In the genomic region with DNA sequence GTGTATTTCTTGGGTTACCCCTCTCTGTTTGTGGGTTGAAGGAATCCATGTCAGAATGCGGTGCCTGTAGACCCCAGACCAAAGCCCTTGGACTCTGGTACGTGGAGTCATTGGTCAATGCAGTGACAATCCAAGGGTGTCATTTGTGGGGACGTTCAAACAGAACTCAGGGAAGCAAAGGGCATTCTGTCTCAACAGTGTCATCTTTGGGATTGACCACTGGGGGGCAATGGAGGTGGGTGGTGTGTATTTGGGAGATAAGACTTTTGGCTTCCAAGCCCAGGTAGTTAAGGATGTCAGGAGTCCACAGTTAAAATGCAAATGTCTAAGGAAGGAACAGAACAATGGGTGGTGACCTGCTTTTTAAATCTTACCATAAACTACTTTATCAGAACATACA, we compare ENCODE assay signal across 1 cellular context.
TF ChIP-seq lines count a peak whose summit lies in the region.

No MANE protein-coding gene starts in this region.

TF ChIP-seq in H1, 55 proteins besides CTCF, POLR2A, EP300 and RAD21 (continued from another document):
- TF ChIP-seq, protein P1, sequence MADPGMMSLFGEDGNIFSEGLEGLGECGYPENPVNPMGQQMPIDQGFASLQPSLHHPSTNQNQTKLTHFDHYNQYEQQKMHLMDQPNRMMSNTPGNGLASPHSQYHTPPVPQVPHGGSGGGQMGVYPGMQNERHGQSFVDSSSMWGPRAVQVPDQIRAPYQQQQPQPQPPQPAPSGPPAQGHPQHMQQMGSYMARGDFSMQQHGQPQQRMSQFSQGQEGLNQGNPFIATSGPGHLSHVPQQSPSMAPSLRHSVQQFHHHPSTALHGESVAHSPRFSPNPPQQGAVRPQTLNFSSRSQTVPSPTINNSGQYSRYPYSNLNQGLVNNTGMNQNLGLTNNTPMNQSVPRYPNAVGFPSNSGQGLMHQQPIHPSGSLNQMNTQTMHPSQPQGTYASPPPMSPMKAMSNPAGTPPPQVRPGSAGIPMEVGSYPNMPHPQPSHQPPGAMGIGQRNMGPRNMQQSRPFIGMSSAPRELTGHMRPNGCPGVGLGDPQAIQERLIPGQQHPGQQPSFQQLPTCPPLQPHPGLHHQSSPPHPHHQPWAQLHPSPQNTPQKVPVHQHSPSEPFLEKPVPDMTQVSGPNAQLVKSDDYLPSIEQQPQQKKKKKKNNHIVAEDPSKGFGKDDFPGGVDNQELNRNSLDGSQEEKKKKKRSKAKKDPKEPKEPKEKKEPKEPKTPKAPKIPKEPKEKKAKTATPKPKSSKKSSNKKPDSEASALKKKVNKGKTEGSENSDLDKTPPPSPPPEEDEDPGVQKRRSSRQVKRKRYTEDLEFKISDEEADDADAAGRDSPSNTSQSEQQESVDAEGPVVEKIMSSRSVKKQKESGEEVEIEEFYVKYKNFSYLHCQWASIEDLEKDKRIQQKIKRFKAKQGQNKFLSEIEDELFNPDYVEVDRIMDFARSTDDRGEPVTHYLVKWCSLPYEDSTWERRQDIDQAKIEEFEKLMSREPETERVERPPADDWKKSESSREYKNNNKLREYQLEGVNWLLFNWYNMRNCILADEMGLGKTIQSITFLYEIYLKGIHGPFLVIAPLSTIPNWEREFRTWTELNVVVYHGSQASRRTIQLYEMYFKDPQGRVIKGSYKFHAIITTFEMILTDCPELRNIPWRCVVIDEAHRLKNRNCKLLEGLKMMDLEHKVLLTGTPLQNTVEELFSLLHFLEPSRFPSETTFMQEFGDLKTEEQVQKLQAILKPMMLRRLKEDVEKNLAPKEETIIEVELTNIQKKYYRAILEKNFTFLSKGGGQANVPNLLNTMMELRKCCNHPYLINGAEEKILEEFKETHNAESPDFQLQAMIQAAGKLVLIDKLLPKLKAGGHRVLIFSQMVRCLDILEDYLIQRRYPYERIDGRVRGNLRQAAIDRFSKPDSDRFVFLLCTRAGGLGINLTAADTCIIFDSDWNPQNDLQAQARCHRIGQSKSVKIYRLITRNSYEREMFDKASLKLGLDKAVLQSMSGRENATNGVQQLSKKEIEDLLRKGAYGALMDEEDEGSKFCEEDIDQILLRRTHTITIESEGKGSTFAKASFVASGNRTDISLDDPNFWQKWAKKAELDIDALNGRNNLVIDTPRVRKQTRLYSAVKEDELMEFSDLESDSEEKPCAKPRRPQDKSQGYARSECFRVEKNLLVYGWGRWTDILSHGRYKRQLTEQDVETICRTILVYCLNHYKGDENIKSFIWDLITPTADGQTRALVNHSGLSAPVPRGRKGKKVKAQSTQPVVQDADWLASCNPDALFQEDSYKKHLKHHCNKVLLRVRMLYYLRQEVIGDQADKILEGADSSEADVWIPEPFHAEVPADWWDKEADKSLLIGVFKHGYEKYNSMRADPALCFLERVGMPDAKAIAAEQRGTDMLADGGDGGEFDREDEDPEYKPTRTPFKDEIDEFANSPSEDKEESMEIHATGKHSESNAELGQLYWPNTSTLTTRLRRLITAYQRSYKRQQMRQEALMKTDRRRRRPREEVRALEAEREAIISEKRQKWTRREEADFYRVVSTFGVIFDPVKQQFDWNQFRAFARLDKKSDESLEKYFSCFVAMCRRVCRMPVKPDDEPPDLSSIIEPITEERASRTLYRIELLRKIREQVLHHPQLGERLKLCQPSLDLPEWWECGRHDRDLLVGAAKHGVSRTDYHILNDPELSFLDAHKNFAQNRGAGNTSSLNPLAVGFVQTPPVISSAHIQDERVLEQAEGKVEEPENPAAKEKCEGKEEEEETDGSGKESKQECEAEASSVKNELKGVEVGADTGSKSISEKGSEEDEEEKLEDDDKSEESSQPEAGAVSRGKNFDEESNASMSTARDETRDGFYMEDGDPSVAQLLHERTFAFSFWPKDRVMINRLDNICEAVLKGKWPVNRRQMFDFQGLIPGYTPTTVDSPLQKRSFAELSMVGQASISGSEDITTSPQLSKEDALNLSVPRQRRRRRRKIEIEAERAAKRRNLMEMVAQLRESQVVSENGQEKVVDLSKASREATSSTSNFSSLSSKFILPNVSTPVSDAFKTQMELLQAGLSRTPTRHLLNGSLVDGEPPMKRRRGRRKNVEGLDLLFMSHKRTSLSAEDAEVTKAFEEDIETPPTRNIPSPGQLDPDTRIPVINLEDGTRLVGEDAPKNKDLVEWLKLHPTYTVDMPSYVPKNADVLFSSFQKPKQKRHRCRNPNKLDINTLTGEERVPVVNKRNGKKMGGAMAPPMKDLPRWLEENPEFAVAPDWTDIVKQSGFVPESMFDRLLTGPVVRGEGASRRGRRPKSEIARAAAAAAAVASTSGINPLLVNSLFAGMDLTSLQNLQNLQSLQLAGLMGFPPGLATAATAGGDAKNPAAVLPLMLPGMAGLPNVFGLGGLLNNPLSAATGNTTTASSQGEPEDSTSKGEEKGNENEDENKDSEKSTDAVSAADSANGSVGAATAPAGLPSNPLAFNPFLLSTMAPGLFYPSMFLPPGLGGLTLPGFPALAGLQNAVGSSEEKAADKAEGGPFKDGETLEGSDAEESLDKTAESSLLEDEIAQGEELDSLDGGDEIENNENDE (IDR thresholded peaks at IDR 0.05; ENCODE audit: insufficient replicate concordance, low read length): no peak
- TF ChIP-seq BCL11A (IDR thresholded peaks at IDR 0.05; ENCODE audit: low read depth in 2 of 2, low read length in 2 of 2) (no peak), RNF2 (IDR thresholded peaks at IDR 0.05; ENCODE audit: borderline replicate concordance, low read depth, low read length, missing control alignments, poor library complexity, severe bottlenecking) (no peak), KDM1A (IDR thresholded peaks at IDR 0.05; ENCODE audit: borderline replicate concordance, low read length) (no peak), SIN3A (conservative IDR thresholded peaks at IDR 0.05 in 1 of 2, IDR thresholded peaks at IDR 0.05 in 1 of 2; ENCODE audit: low read depth in 1 of 2, low read length in 2 of 2) (no peak)
